In genomic region chr15:88954431-88955277, GRCh38 we compare ENCODE assay signal across 13 cellular contexts. TPM values are rescaled to one million over a fixed set of nuclear protein-coding genes. Genes with fewer than 3 reads are reported as not detected.
DNase-seq lines count a peak whose midpoint lies in the region; ATAC-seq and TF ChIP-seq lines count a peak whose summit lies in the region.
"Had no signal": no experiment of that assay in that cellular context is flagged by ENCODE, and none has a peak within 500 bp of the region (broad histone marks: within the 10 kb centered on the region; RNA-seq: fewer than 3 reads in every experiment).

No MANE protein-coding gene starts in this region.

- in situ Hi-C loops in Panc1 (cut with HindIII; ENCODE audit: low pct_unique_long_range_greater_than_20kb, low sequenced_read_pairs), result no loop called here

- H3K27me3 Mint-ChIP-seq in glutamatergic neuron (ENCODE audit: unreplicated experiment), result peaks cover 2% of the 10 kb centered on the region

- no peaks in the 10 kb centered on the region for H3K9me3 ChIP-seq in Panc1 (ENCODE audit: control insufficient read depth, insufficient read depth, low read depth, low read length)

- ATAC-seq in Panc1 (peak; percentile 79), HG02884 (IDR thresholded peaks at IDR 0.05; ENCODE audit: unreplicated experiment) (no peak), GM18870 (IDR thresholded peaks at IDR 0.05; ENCODE audit: unreplicated experiment) (no peak)
- ATAC-seq: SK-N-SH treated with all-trans-retinoic acid at 6 μM for 48 hours; stimulated activated naive CD8-positive, alpha-beta T cell treated with anti-CD3 and anti-CD28 coated beads, Interleukin-15, Interleukin-2, amounts not matched to agents 100 U/mL and 50 U/mL, for 24 hours had no signal

- POLR2A ChIA-PET in Panc1 (lab: Charles Lee), result interaction anchor here (0.6 kb wide), 1 partner anchor 160 kb away, joined by 3 read pairs; no protein-coding TSS in a partner anchor

- no peak overlapping the region for H3K4me3 ChIP-seq in Panc1 (ENCODE audit: low read depth in 2 of 2, low read length in 2 of 2)
- H3K4me3 ChIP-seq: smooth muscle cell had no signal

- intact Hi-C loops in Panc1 (cut with micrococcal nuclease; ENCODE audit: unreplicated experiment), result no loop called here

- H3K4me1 ChIP-seq in Panc1 (ENCODE audit: control insufficient read depth, insufficient read depth, low read length), result peaks cover 8% of the 10 kb centered on the region; the same call in 1 of the 2 replicates

- H3K27ac ChIP-seq in Panc1 (ENCODE audit: low read length), result peak overlapping the region; percentile 52

- CTCF ChIA-PET in Panc1 (lab: Charles Lee), result interaction anchor here (0.6 kb wide), 1 partner anchor 252 kb away, joined by 3 read pairs; no protein-coding TSS in a partner anchor

- H3K9me3 Mint-ChIP-seq in glutamatergic neuron (ENCODE audit: unreplicated experiment), result peaks cover 1% of the 10 kb centered on the region

- BruUV-seq in Panc1 (replicated peaks; lab: Mats Ljungman, UMichigan), result no TSS peak

- H3K4me1 Mint-ChIP-seq in glutamatergic neuron (ENCODE audit: low read depth, unreplicated experiment), result peaks cover 10% of the 10 kb centered on the region

- no peaks in the 10 kb centered on the region for H3K36me3 ChIP-seq in Panc1 (ENCODE audit: control insufficient read depth, insufficient read depth, low read length)

- DNase-seq in GM04504 (ENCODE audit: low read depth) (peak; percentile 5), Panc1 (ENCODE audit: low read depth, low spot score) (no peak), glutamatergic neuron (peak; percentile 62), retina (peak; percentile 34), HPDE6-E6E7 (ENCODE audit: extremely low spot score) (no peak), SW480 (ENCODE audit: low spot score) (no peak)
- DNase-seq: activated CD8-positive, alpha-beta memory T cell treated with anti-CD3 and anti-CD28 coated beads, Interleukin-2, amount 50 U/mL, for 4 hours; GF-D8; stimulated activated naive CD8-positive, alpha-beta T cell treated with anti-CD3 and anti-CD28 coated beads, Interleukin-15, Interleukin-2, amounts not matched to agents 100 U/mL and 50 U/mL, for 24 hours had no signal

- no peak overlapping the region for H3K27ac Mint-ChIP-seq in glutamatergic neuron (ENCODE audit: unreplicated experiment)

- H3K36me3 Mint-ChIP-seq in glutamatergic neuron (ENCODE audit: unreplicated experiment), result no peaks in the 10 kb centered on the region

- no peak overlapping the region for H3K4me3 Mint-ChIP-seq in glutamatergic neuron (ENCODE audit: unreplicated experiment)

- TF ChIP-seq CTCF in Panc1 (IDR thresholded peaks at IDR 0.05), result no peak
- no peak for TF ChIP-seq CTCF in glutamatergic neuron (IDR thresholded peaks at IDR 0.05; ENCODE audit: partially characterized antibody, unreplicated experiment)

- no peaks in the 10 kb centered on the region for H3K27me3 ChIP-seq in Panc1 (ENCODE audit: control insufficient read depth, insufficient read depth, low read length)

RNA-seq across cellular contexts. Expression of gene MFGE8, which starts 41.5 kb away (rescaled TPM):
- 1,799 TPM for total RNA-seq in Panc1 (2021; ENCODE audit: unreplicated experiment)
- polyA plus RNA-seq in Panc1 (2012; ENCODE audit: insufficient read length), result 2,067 TPM
- 19.9 TPM for total RNA-seq in glutamatergic neuron (ENCODE audit: unreplicated experiment)

RNA-seq across cellular contexts. Expression of gene HAPLN3, which starts 59.3 kb away (rescaled TPM):
- total RNA-seq in Panc1 (2021; ENCODE audit: unreplicated experiment), result 168 TPM
- polyA plus RNA-seq in Panc1 (2012; ENCODE audit: insufficient read length), result 158 TPM
- 0.27 TPM for total RNA-seq in glutamatergic neuron (ENCODE audit: unreplicated experiment)

Comparison
In these comparisons a context has a peak if more than half of its experiments do, and no peak if none do; other contexts are left out.
1. DNase-seq: peak in GM04504 (single experiment), glutamatergic neuron (single experiment) and retina (single experiment); none in Panc1 (single experiment), HPDE6-E6E7 (single experiment) and SW480 (single experiment).
2. RNA of gene MFGE8, which starts 41.5 kb away (total RNA-seq): 1,799 TPM in Panc1 (single experiment); 19.9 TPM in glutamatergic neuron (single experiment); every median in the first group is over 10 times any median in the second.
3. RNA of gene HAPLN3, which starts 59.3 kb away (total RNA-seq): 168 TPM in Panc1 (single experiment); 0.27 TPM in glutamatergic neuron (single experiment); every median in the first group is over 100 times any median in the second.